ENCODE assay signal across 33 cellular contexts in the genomic region with DNA sequence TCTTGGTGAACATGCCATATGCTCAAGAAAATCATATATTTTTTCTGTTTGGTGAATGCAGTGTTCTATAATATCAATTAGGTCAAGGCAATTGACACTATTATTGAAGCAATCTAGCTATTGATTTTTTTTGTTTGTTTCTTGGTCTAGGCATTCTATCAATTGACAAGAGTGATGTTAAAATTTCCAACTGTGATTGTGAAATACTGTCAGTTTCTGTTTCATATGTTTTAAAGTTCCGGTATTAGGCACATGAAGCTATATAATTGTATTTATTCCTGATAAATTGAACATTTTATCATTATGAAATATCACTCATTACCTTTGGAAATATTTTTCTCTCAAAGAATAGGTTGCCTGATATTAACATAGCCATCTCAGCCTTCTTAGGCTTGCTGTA.
DNase-seq lines count a peak whose midpoint lies in the region; ATAC-seq, FAIRE-seq and TF ChIP-seq lines count a peak whose summit lies in the region.
"Had no signal": no experiment of that assay in that cellular context is flagged by ENCODE, and none has a peak within 500 bp of the region (broad histone marks: within the 10 kb centered on the region; RNA-seq: fewer than 3 reads in every experiment).

No MANE protein-coding gene starts in this region.

- BruUV-seq in HepG2 (replicated peaks; lab: Mats Ljungman, UMichigan) (no TSS peak), IMR-90 (replicated peaks; lab: Mats Ljungman, UMichigan) (no TSS peak), K562 (replicated peaks; lab: Mats Ljungman, UMichigan) (no TSS peak)

- H4K91ac ChIP-seq in IMR-90 (ENCODE audit: insufficient read depth, low read depth, low read length) (no peak overlapping the region), trophoblast cell (ENCODE audit: low read depth, low read length) (no peak overlapping the region)

- H3K4me1 ChIP-seq in HepG2 (ENCODE audit: insufficient read depth, low read length) (no peaks in the 10 kb centered on the region), right lobe of liver (no peaks in the 10 kb centered on the region), IMR-90 (ENCODE audit: control insufficient read depth, insufficient read depth, low read length) (no peaks in the 10 kb centered on the region), K562 (replicated peaks in 1 of 2; ENCODE audit: control insufficient read depth in 2 of 2, insufficient read depth in 2 of 2, low read length in 2 of 2) (no peaks in the 10 kb centered on the region), trophoblast cell (ENCODE audit: control insufficient read depth in 1 of 2, insufficient read depth in 2 of 2, low read length in 2 of 2) (no peaks in the 10 kb centered on the region)
- H3K4me1 ChIP-seq: A549; BLaER1; BLaER1 treated with 17β-estradiol and CSF1 and Interleukin-3, amounts not matched to agents 10 nM and 100 nM; Caco-2 had no signal

- H2BK20ac ChIP-seq in IMR-90 (ENCODE audit: low read depth, low read length), result no peak overlapping the region

- H3K27me3 ChIP-seq in HepG2 (ENCODE audit: control insufficient read depth in 1 of 2, insufficient read depth in 2 of 2, low read length in 2 of 2), result no peaks in the 10 kb centered on the region
- no peaks in the 10 kb centered on the region for H3K27me3 ChIP-seq in right lobe of liver
- no peaks in the 10 kb centered on the region for H3K27me3 ChIP-seq in IMR-90 (ENCODE audit: control insufficient read depth, insufficient read depth, low read length)
- H3K27me3 ChIP-seq in K562 (ENCODE audit: control insufficient read depth in 2 of 2, insufficient read depth in 2 of 2, low read length in 2 of 2), result no peaks in the 10 kb centered on the region
- H3K27me3 ChIP-seq in trophoblast cell (ENCODE audit: insufficient read depth, low read length), result no peaks in the 10 kb centered on the region
- H3K27me3 ChIP-seq in brain microvascular endothelial cell (replicated peaks), result no peaks in the 10 kb centered on the region
- H3K27me3 ChIP-seq: BE2C; BLaER1; BLaER1 treated with 17β-estradiol and CSF1 and Interleukin-3, amounts not matched to agents 10 nM and 100 nM had no signal

- intact Hi-C loops in HepG2 (cut with micrococcal nuclease; ENCODE audit: unreplicated experiment), result no loop called here
- intact Hi-C loops in right lobe of liver (cut with DNase I), result no loop called here
- intact Hi-C loops in IMR-90 (cut with micrococcal nuclease), result no loop called here
- intact Hi-C loops in K562 (cut with micrococcal nuclease), result no loop called here

- no peak overlapping the region for H2AFZ ChIP-seq in HepG2 (ENCODE audit: low read length)
- H2AFZ ChIP-seq in IMR-90 (replicated peaks; ENCODE audit: low read length, poor library complexity), result no peak overlapping the region
- H2AFZ ChIP-seq in K562 (ENCODE audit: low read depth, low read length), result no peak overlapping the region
- no peak overlapping the region for H2AFZ ChIP-seq in trophoblast cell (ENCODE audit: insufficient read depth, low read length, poor library complexity)

- in situ Hi-C loops in HepG2 (cut with HindIII; ENCODE audit: extremely low pct_ligation_motif_present, low pct_unique_long_range_greater_than_20kb), result no loop called here
- in situ Hi-C loops in IMR-90 (cut with MboI; ENCODE audit: low sequenced_read_pairs), result no loop called here
- in situ Hi-C loops in K562 (cut with MboI), result no loop called here
- in situ Hi-C loops in brain microvascular endothelial cell (cut with HindIII; ENCODE audit: low pct_ligation_motif_present, low sequenced_read_pairs), result no loop called here

- H4K5ac ChIP-seq in IMR-90 (ENCODE audit: low read depth, low read length), result no peak overlapping the region

- H3K14ac ChIP-seq in IMR-90 (replicated peaks; ENCODE audit: low read depth, low read length), result no peak overlapping the region
- H3K14ac ChIP-seq in trophoblast cell (ENCODE audit: low read length), result no peak overlapping the region

- H3K18ac ChIP-seq in IMR-90 (ENCODE audit: low read depth, low read length) (no peak overlapping the region), trophoblast cell (ENCODE audit: low read length) (no peak overlapping the region)

- H2BK12ac ChIP-seq in trophoblast cell (ENCODE audit: low read length), result no peak overlapping the region

- H4K8ac ChIP-seq in IMR-90 (ENCODE audit: low read depth in 2 of 2, low read length in 2 of 2), result no peak overlapping the region
- H4K8ac ChIP-seq in trophoblast cell (ENCODE audit: low read depth, low read length), result no peak overlapping the region

- H2BK120ac ChIP-seq in IMR-90 (ENCODE audit: low read depth, low read length) (no peak overlapping the region), trophoblast cell (ENCODE audit: insufficient read depth, low read length, poor library complexity) (no peak overlapping the region)

- H3K4me2 ChIP-seq in HepG2 (ENCODE audit: low read depth, low read length) (no peak overlapping the region), IMR-90 (ENCODE audit: low read depth, low read length) (no peak overlapping the region), K562 (ENCODE audit: insufficient read depth, low read length) (no peak overlapping the region), trophoblast cell (ENCODE audit: low read length) (no peak overlapping the region)
- H3K4me2 ChIP-seq: A549; BLaER1; BLaER1 treated with 17β-estradiol and CSF1 and Interleukin-3, amounts not matched to agents 10 nM and 100 nM had no signal

- H3K4ac ChIP-seq in IMR-90 (ENCODE audit: low read depth, low read length) (no peak overlapping the region), trophoblast cell (ENCODE audit: low read depth, low read length) (no peak overlapping the region)

- dilution Hi-C loops in IMR-90 (cut with HindIII; ENCODE audit: low sequenced_read_pairs, unreplicated experiment), result no loop called here

- no peaks in the 10 kb centered on the region for H3K79me2 ChIP-seq in HepG2 (ENCODE audit: insufficient read depth, low read length)
- H3K79me2 ChIP-seq in K562 (ENCODE audit: control insufficient read depth, insufficient read depth, low read length), result no peaks in the 10 kb centered on the region
- no peaks in the 10 kb centered on the region for H3K79me2 ChIP-seq in trophoblast cell (ENCODE audit: control insufficient read depth, insufficient read depth, low read length, poor library complexity)

- WGBS in HepG2 (ENCODE audit: low lambda C conversion rate), result 2% methylated on average over 1 of the region's 1 CpG
- WGBS in right lobe of liver (ENCODE audit: insufficient coverage, low coverage, low lambda C conversion rate, missing lambda C conversion rate), result 0% methylated on average over 1 of the region's 1 CpG
- no CpG with 5 or more reads among the region's 1 CpG for WGBS in IMR-90 (ENCODE audit: extremely low coverage in 2 of 2, insufficient read length in 1 of 2), 2 experiments
- 0% methylated on average over 1 of the region's 1 CpG for WGBS in K562 (ENCODE audit: insufficient coverage, low coverage, missing lambda C conversion rate)
- WGBS in trophoblast cell (ENCODE audit: extremely low coverage, insufficient coverage, insufficient read length), result no CpG with 5 or more reads among the region's 1 CpG

- no peaks in the 10 kb centered on the region for H3K79me1 ChIP-seq in IMR-90 (ENCODE audit: low read depth in 1 of 2, low read length in 2 of 2)
- no peaks in the 10 kb centered on the region for H3K79me1 ChIP-seq in trophoblast cell (ENCODE audit: low read length)

- DNase-seq in HepG2 (ENCODE audit: low spot score) (no peak), right lobe of liver (no peak), IMR-90 (no peak), K562 (ENCODE audit: extremely low read depth in 1 of 4, low spot score in 3 of 4) (no peak), trophoblast cell (no peak), brain microvascular endothelial cell (no peak)
- DNase-seq: 8988T; ACHN; AML-193; BE2C; C1 segment of cervical spinal cord; Caco-2; Calu3; CD4-positive, alpha-beta memory T cell; CD4-positive, alpha-beta T cell; CD4-positive, CD25-positive, alpha-beta regulatory T cell; CD8-positive, alpha-beta memory T cell; CD8-positive, alpha-beta T cell; COR-L47; DMS 273 treated with DMSO at 0.1 percent for 48 hours; DMS153; DMS53; DMS79; DMS79 treated with DMSO at 0.1 percent for 48 hours; DND-41; EL had no signal

- H3K56ac ChIP-seq in IMR-90 (ENCODE audit: extremely low read depth, insufficient read depth, low read length), result no peak overlapping the region

- CTCF ChIA-PET in HepG2 (lab: Yijun Ruan, JAX; ENCODE audit: low intra/inter-chr PET ratio, low total read pairs), result no interaction called here
- CTCF ChIA-PET in IMR-90 (lab: Yijun Ruan, JAX), result no interaction called here
- CTCF ChIA-PET in K562 (lab: Yijun Ruan, JAX; ENCODE audit: low intra/inter-chr PET ratio), result no interaction called here

- no peak overlapping the region for H3K4me3 ChIP-seq in HepG2 (replicated peaks in 1 of 3; ENCODE audit: insufficient read depth in 1 of 3, low read depth in 2 of 3, low read length in 3 of 3)
- H3K4me3 ChIP-seq in right lobe of liver, result no peak overlapping the region
- H3K4me3 ChIP-seq in IMR-90 (ENCODE audit: insufficient read depth, low read depth, low read length), result no peak overlapping the region
- no peak overlapping the region for H3K4me3 ChIP-seq in K562
- H3K4me3 ChIP-seq in trophoblast cell (ENCODE audit: low read depth, low read length), result no peak overlapping the region
- no peak overlapping the region for H3K4me3 ChIP-seq in brain microvascular endothelial cell (ENCODE audit: low read depth, low read length)
- H3K4me3 ChIP-seq: A549; BLaER1; BLaER1 treated with 17β-estradiol and CSF1 and Interleukin-3, amounts not matched to agents 10 nM and 100 nM had no signal

- TF ChIP-seq POLR2A in HepG2 (IDR thresholded peaks at IDR 0.05; ENCODE audit: insufficient read depth in 1 of 2, low read depth in 2 of 2, low read length in 2 of 2) (no peak), right lobe of liver (IDR thresholded peaks at IDR 0.05) (no peak), IMR-90 (IDR thresholded peaks at IDR 0.05; ENCODE audit: low read depth, low read length) (no peak), K562 (conservative IDR thresholded peaks at IDR 0.05) (no peak)

- H3K36me3 ChIP-seq in HepG2 (replicated peaks in 1 of 2; ENCODE audit: control insufficient read depth in 1 of 2, insufficient read depth in 2 of 2, low read length in 2 of 2), result no peaks in the 10 kb centered on the region
- no peaks in the 10 kb centered on the region for H3K36me3 ChIP-seq in right lobe of liver
- no peaks in the 10 kb centered on the region for H3K36me3 ChIP-seq in IMR-90 (ENCODE audit: control insufficient read depth, insufficient read depth, low read length)
- H3K36me3 ChIP-seq in K562 (ENCODE audit: control insufficient read depth, insufficient read depth, low read length), result no peaks in the 10 kb centered on the region
- no peaks in the 10 kb centered on the region for H3K36me3 ChIP-seq in trophoblast cell (ENCODE audit: control insufficient read depth in 1 of 2, insufficient read depth in 2 of 2, low read length in 2 of 2)
- no peaks in the 10 kb centered on the region for H3K36me3 ChIP-seq in brain microvascular endothelial cell (replicated peaks)
- H3K36me3 ChIP-seq: BE2C; BLaER1; BLaER1 treated with 17β-estradiol and CSF1 and Interleukin-3, amounts not matched to agents 10 nM and 100 nM had no signal

- TF ChIP-seq RAD21 in HepG2 (CRISPR knock-in tag; IDR thresholded peaks at IDR 0.05) (no peak), IMR-90 (IDR thresholded peaks at IDR 0.05; ENCODE audit: low read length) (no peak), K562 (CRISPR knock-in tag; conservative IDR thresholded peaks at IDR 0.05 in 1 of 2, IDR thresholded peaks at IDR 0.05 in 1 of 2) (no peak)

- H3K23ac ChIP-seq in IMR-90 (ENCODE audit: low read depth, low read length) (no peak overlapping the region), trophoblast cell (ENCODE audit: low read length) (no peak overlapping the region)

- H2BK5ac ChIP-seq in IMR-90 (ENCODE audit: low read depth, low read length, poor library complexity, severe bottlenecking) (no peak overlapping the region), trophoblast cell (ENCODE audit: low read depth, low read length, poor library complexity) (no peak overlapping the region)

- ATAC-seq in HepG2 (no peak), right lobe of liver (no peak), IMR-90 (ENCODE audit: low read depth) (no peak), K562 (no peak)
- ATAC-seq: A549; CD8-positive, alpha-beta T cell had no signal

- H2AK5ac ChIP-seq in IMR-90 (ENCODE audit: low read depth, low read length) (no peak overlapping the region), trophoblast cell (ENCODE audit: low read length) (no peak overlapping the region)

- TF ChIP-seq EP300 in HepG2 (IDR thresholded peaks at IDR 0.05; ENCODE audit: low read depth in 2 of 2, low read length in 2 of 2), result no peak
- no peak for TF ChIP-seq EP300 in HepG2 (CRISPR knock-in tag; IDR thresholded peaks at IDR 0.05; ENCODE audit: borderline replicate concordance)
- TF ChIP-seq EP300 in K562 (IDR thresholded peaks at IDR 0.05; ENCODE audit: low read length), result no peak

- TF ChIP-seq CTCF in HepG2 (CRISPR knock-in tag; IDR thresholded peaks at IDR 0.05) (no peak), right lobe of liver (IDR thresholded peaks at IDR 0.05) (no peak), IMR-90 (conservative IDR thresholded peaks at IDR 0.05; ENCODE audit: low read depth, low read length) (no peak), K562 (IDR thresholded peaks at IDR 0.05 in 2 of 3, conservative IDR thresholded peaks at IDR 0.05 in 1 of 3; ENCODE audit: insufficient read depth in 2 of 3, low read depth in 1 of 3, low read length in 3 of 3) (no peak), brain microvascular endothelial cell (IDR thresholded peaks at IDR 0.05; ENCODE audit: low read depth, low read length, missing control alignments) (no peak)

- H4K20me1 ChIP-seq in HepG2 (ENCODE audit: insufficient read depth, low read length), result no peaks in the 10 kb centered on the region
- H4K20me1 ChIP-seq in IMR-90 (ENCODE audit: insufficient read depth, low read length), result no peaks in the 10 kb centered on the region
- H4K20me1 ChIP-seq in K562 (replicated peaks; ENCODE audit: control insufficient read depth, insufficient read depth, low read length), result no peaks in the 10 kb centered on the region
- H4K20me1 ChIP-seq: BLaER1; BLaER1 treated with 17β-estradiol and CSF1 and Interleukin-3, amounts not matched to agents 10 nM and 100 nM had no signal

- POLR2A ChIA-PET in HepG2 (lab: Yijun Ruan, JAX) (no interaction called here), IMR-90 (lab: Charles Lee; ENCODE audit: unreplicated experiment) (no interaction called here), K562 (lab: Yijun Ruan, JAX) (no interaction called here)

- no peak overlapping the region for H4K12ac ChIP-seq in trophoblast cell (ENCODE audit: low read depth, low read length)

- FAIRE-seq in HepG2 (lab: Jason Lieb, UNC) (no peak), K562 (lab: Jason Lieb, UNC) (no peak)
- FAIRE-seq: A204.1, A549, D721Med had no signal

- H2AK9ac ChIP-seq in IMR-90 (replicated peaks; ENCODE audit: low read depth, low read length, poor library complexity), result no peak overlapping the region

- H3K9me3 ChIP-seq in HepG2 (ENCODE audit: low read length) (peaks cover 85% of the 10 kb centered on the region), right lobe of liver (no peaks in the 10 kb centered on the region), IMR-90 (ENCODE audit: control insufficient read depth, insufficient read depth, low read length) (no peaks in the 10 kb centered on the region), K562 (replicated peaks; ENCODE audit: control insufficient read depth, insufficient read depth, low read depth, low read length) (no peaks in the 10 kb centered on the region), trophoblast cell (ENCODE audit: insufficient read depth, low read depth, low read length) (no peaks in the 10 kb centered on the region)
- H3K9me3 ChIP-seq: A549; BE2C; BLaER1; BLaER1 treated with 17β-estradiol and CSF1 and Interleukin-3, amounts not matched to agents 10 nM and 100 nM had no signal

- no peak overlapping the region for H3K9ac ChIP-seq in HepG2 (ENCODE audit: insufficient read depth, low read depth, low read length)
- no peak overlapping the region for H3K9ac ChIP-seq in IMR-90 (ENCODE audit: low read depth, low read length)
- H3K9ac ChIP-seq in K562 (ENCODE audit: insufficient read depth in 1 of 2, low read depth in 2 of 2, low read length in 2 of 2), result no peak overlapping the region
- no peak overlapping the region for H3K9ac ChIP-seq in trophoblast cell (ENCODE audit: low read length)
- H3K9ac ChIP-seq: BLaER1; BLaER1 treated with 17β-estradiol and CSF1 and Interleukin-3, amounts not matched to agents 10 nM and 100 nM had no signal

- H3K9me1 ChIP-seq in IMR-90 (ENCODE audit: insufficient read depth, low read length) (no peaks in the 10 kb centered on the region), K562 (ENCODE audit: control insufficient read depth, insufficient read depth, low read length) (no peaks in the 10 kb centered on the region)

- H3K27ac ChIP-seq in HepG2 (ENCODE audit: extremely low read length, insufficient read depth, low read length) (no peak overlapping the region), right lobe of liver (no peak overlapping the region), IMR-90 (ENCODE audit: insufficient read depth, low read length) (no peak overlapping the region), K562 (ENCODE audit: extremely low read depth, low read depth, low read length) (no peak overlapping the region), trophoblast cell (ENCODE audit: low read depth, low read length) (no peak overlapping the region), brain microvascular endothelial cell (no peak overlapping the region)
- H3K27ac ChIP-seq: 22Rv1; A549; BLaER1; BLaER1 treated with 17β-estradiol and CSF1 and Interleukin-3, amounts not matched to agents 10 nM and 100 nM; C4-2B had no signal

- H2BK15ac ChIP-seq in IMR-90 (ENCODE audit: low read depth, low read length), result no peak overlapping the region
